In genomic region chr6:78583079-78583478, GRCh38 we compare ENCODE assay signal across 40 cellular contexts.
"Had no signal": no experiment of that assay in that cellular context is flagged by ENCODE, and none has a peak within 500 bp of the region (broad histone marks: within the 10 kb centered on the region; RNA-seq: fewer than 3 reads in every experiment).

No MANE protein-coding gene starts in this region.

- ATAC-seq: activated naive CD4-positive, alpha-beta T cell treated with anti-CD3 and anti-CD28 coated beads, Interleukin-2, amount 50 U/mL, for 72 hours; activated naive CD8-positive, alpha-beta T cell treated with anti-CD3 and anti-CD28 coated beads, Interleukin-2, amount 50 U/mL, for 24 hours; activated T-cell treated with anti-CD3 and anti-CD28 coated beads, Interleukin-2, amount 50 U/mL, for 4 hours; activated T-cell treated with anti-CD3 and anti-CD28 coated beads, Interleukin-2, amount 50 U/mL, for 72 hours; activated T-helper 17 cell treated with anti-CD3 and anti-CD28 coated beads, Interleukin-2, amount 50 U/mL, for 72 hours; body of pancreas had no signal

- H3K9me3 ChIP-seq: adrenal gland, ascending aorta, body of pancreas, breast epithelium had no signal

- H3K9me3 Mint-ChIP-seq: activated naive CD4-positive, alpha-beta T cell treated with anti-CD3 and anti-CD28 coated beads for 36 hours; activated naive CD4-positive, alpha-beta T cell treated with anti-CD3 and anti-CD28 coated beads, Interleukin-2, amount 10 ng/mL, durations not matched to agents 7 days and 5 days; activated naive CD4-positive, alpha-beta T cell treated with anti-CD3 and anti-CD28 coated beads, Interleukin-2, amount 50 U/mL, for 24 hours; activated naive CD8-positive, alpha-beta T cell treated with anti-CD3 and anti-CD28 coated beads for 36 hours; activated naive CD8-positive, alpha-beta T cell treated with anti-CD3 and anti-CD28 coated beads, Interleukin-2, amount 10 ng/mL, durations not matched to agents 7 days and 5 days; activated naive CD8-positive, alpha-beta T cell treated with anti-CD3 and anti-CD28 coated beads, Interleukin-2, amount 50 U/mL, for 24 hours; activated T-cell treated with anti-CD3 and anti-CD28 coated beads, Interleukin-2, amount 50 U/mL, for 24 hours; activated T-cell treated with anti-CD3 and anti-CD28 coated beads, Interleukin-2, amount 50 U/mL, for 4 hours; activated T-helper 1 cell treated with anti-CD3 and anti-CD28 coated beads, Interleukin-12 subunit alpha, Interleukin-12 subunit beta, Interleukin-2, Interleukin-4 antibody, amounts not matched to agents 30 ng/mL and 10 ng/mL and 1 ng/mL, durations not matched to agents 14 hours and 24 hours and 36 hours; activated T-helper 17 cell treated with anti-CD3 and anti-CD28 coated beads, Interleukin-2, amount 50 U/mL, for 72 hours; activated T-helper 2 cell treated with anti-CD3 and anti-CD28 coated beads, Interferon-gamma antibody, Interleukin-2, Interleukin-4, amounts not matched to agents 10 μg/mL and 5 μg/mL and 100 μg/mL, durations not matched to agents 14 hours and 24 hours and 36 hours; brain had no signal

- H3K36me3 Mint-ChIP-seq: activated naive CD4-positive, alpha-beta T cell treated with anti-CD3 and anti-CD28 coated beads, Interleukin-2, amount 10 ng/mL, durations not matched to agents 7 days and 5 days; activated naive CD4-positive, alpha-beta T cell treated with anti-CD3 and anti-CD28 coated beads, Interleukin-2, amount 50 U/mL, for 24 hours; activated naive CD4-positive, alpha-beta T cell treated with anti-CD3 and anti-CD28 coated beads, Interleukin-2, amount 50 U/mL, for 72 hours; activated naive CD8-positive, alpha-beta T cell; activated naive CD8-positive, alpha-beta T cell treated with anti-CD3 and anti-CD28 coated beads for 36 hours; activated naive CD8-positive, alpha-beta T cell treated with anti-CD3 and anti-CD28 coated beads, Interleukin-2, amount 10 ng/mL, durations not matched to agents 7 days and 5 days; brain had no signal

- H3K4me1 Mint-ChIP-seq: activated naive CD4-positive, alpha-beta T cell treated with anti-CD3 and anti-CD28 coated beads, Interleukin-2, amount 10 ng/mL, durations not matched to agents 7 days and 5 days; activated naive CD4-positive, alpha-beta T cell treated with anti-CD3 and anti-CD28 coated beads, Interleukin-2, amount 50 U/mL, for 24 hours; activated naive CD8-positive, alpha-beta T cell treated with anti-CD3 and anti-CD28 coated beads for 36 hours; activated naive CD8-positive, alpha-beta T cell treated with anti-CD3 and anti-CD28 coated beads, Interleukin-2, amount 10 ng/mL, durations not matched to agents 7 days and 5 days; activated naive CD8-positive, alpha-beta T cell treated with anti-CD3 and anti-CD28 coated beads, Interleukin-2, amount 50 U/mL, for 24 hours; activated T-helper 17 cell treated with anti-CD3 and anti-CD28 coated beads, Interleukin-2, amount 50 U/mL, for 72 hours; brain; central memory CD8-positive, alpha-beta T cell had no signal

- H3K27ac Mint-ChIP-seq: activated naive CD4-positive, alpha-beta T cell treated with anti-CD3 and anti-CD28 coated beads for 36 hours; activated naive CD4-positive, alpha-beta T cell treated with anti-CD3 and anti-CD28 coated beads, Interleukin-2, amount 10 ng/mL, durations not matched to agents 7 days and 5 days; activated naive CD4-positive, alpha-beta T cell treated with anti-CD3 and anti-CD28 coated beads, Interleukin-2, amount 50 U/mL, for 24 hours; activated naive CD4-positive, alpha-beta T cell treated with anti-CD3 and anti-CD28 coated beads, Interleukin-2, amount 50 U/mL, for 72 hours; activated naive CD8-positive, alpha-beta T cell; activated naive CD8-positive, alpha-beta T cell treated with anti-CD3 and anti-CD28 coated beads for 36 hours; activated naive CD8-positive, alpha-beta T cell treated with anti-CD3 and anti-CD28 coated beads, Interleukin-2, amount 10 ng/mL, durations not matched to agents 7 days and 5 days; activated naive CD8-positive, alpha-beta T cell treated with anti-CD3 and anti-CD28 coated beads, Interleukin-2, amount 50 U/mL, for 24 hours; activated T-cell treated with anti-CD3 and anti-CD28 coated beads, Interleukin-2, amount 50 U/mL, for 24 hours; activated T-cell treated with anti-CD3 and anti-CD28 coated beads, Interleukin-2, amount 50 U/mL, for 72 hours; activated T-helper 1 cell treated with anti-CD3 and anti-CD28 coated beads, Interleukin-12 subunit alpha, Interleukin-12 subunit beta, Interleukin-2, Interleukin-4 antibody, amounts not matched to agents 30 ng/mL and 10 ng/mL and 1 ng/mL, durations not matched to agents 14 hours and 24 hours and 36 hours; activated T-helper 17 cell treated with anti-CD3 and anti-CD28 coated beads, Interleukin-2, amount 50 U/mL, for 72 hours; activated T-helper 2 cell treated with anti-CD3 and anti-CD28 coated beads, Interferon-gamma antibody, Interleukin-2, Interleukin-4, amounts not matched to agents 10 μg/mL and 5 μg/mL and 100 μg/mL, durations not matched to agents 14 hours and 24 hours and 36 hours; brain had no signal

- H3K4me1 ChIP-seq: adrenal gland, ascending aorta, body of pancreas, breast epithelium had no signal

- H3K27me3 ChIP-seq: adrenal gland, ascending aorta, body of pancreas, brain microvascular endothelial cell, breast epithelium, cardiac muscle cell had no signal

- H3K4me3 ChIP-seq: adrenal gland, ascending aorta, body of pancreas, breast epithelium, cardiac muscle cell had no signal

- H3K27me3 Mint-ChIP-seq: activated naive CD4-positive, alpha-beta T cell treated with anti-CD3 and anti-CD28 coated beads, Interleukin-2, amount 10 ng/mL, durations not matched to agents 7 days and 5 days; activated naive CD4-positive, alpha-beta T cell treated with anti-CD3 and anti-CD28 coated beads, Interleukin-2, amount 50 U/mL, for 24 hours; activated naive CD8-positive, alpha-beta T cell; activated naive CD8-positive, alpha-beta T cell treated with anti-CD3 and anti-CD28 coated beads for 36 hours; activated naive CD8-positive, alpha-beta T cell treated with anti-CD3 and anti-CD28 coated beads, Interleukin-2, amount 10 ng/mL, durations not matched to agents 7 days and 5 days; activated naive CD8-positive, alpha-beta T cell treated with anti-CD3 and anti-CD28 coated beads, Interleukin-2, amount 50 U/mL, for 24 hours; activated T-cell treated with anti-CD3 and anti-CD28 coated beads, Interleukin-2, amount 50 U/mL, for 24 hours; central memory CD8-positive, alpha-beta T cell had no signal

- DNase-seq: activated effector memory CD4-positive, alpha-beta T cell treated with anti-CD3 and anti-CD28 coated beads, Interleukin-2, amount 50 U/mL, for 16 hours; activated effector memory CD4-positive, alpha-beta T cell treated with Interleukin-2 at 50 U/mL for 16 hours; activated gamma-delta T cell; activated gamma-delta T cell treated with Interleukin-2 at 50 U/mL for 16 hours; activated naive CD4-positive, alpha-beta T cell; activated naive CD4-positive, alpha-beta T cell treated with anti-CD3 and anti-CD28 coated beads for 36 hours; activated naive CD4-positive, alpha-beta T cell treated with anti-CD3 and anti-CD28 coated beads, Interleukin-2, amount 10 ng/mL, durations not matched to agents 7 days and 5 days; activated naive CD4-positive, alpha-beta T cell treated with anti-CD3 and anti-CD28 coated beads, Interleukin-2, amount 50 U/mL, for 16 hours; activated naive CD4-positive, alpha-beta T cell treated with Interleukin-2 at 50 U/mL for 16 hours; activated naive CD8-positive, alpha-beta T cell treated with anti-CD3 and anti-CD28 coated beads for 36 hours; activated naive CD8-positive, alpha-beta T cell treated with anti-CD3 and anti-CD28 coated beads, Interleukin-2, amount 10 ng/mL, durations not matched to agents 7 days and 5 days; activated naive CD8-positive, alpha-beta T cell treated with anti-CD3 and anti-CD28 coated beads, Interleukin-2, amount 50 U/mL, for 24 hours; activated T-cell treated with anti-CD3 and anti-CD28 coated beads for 4 hours; activated T-cell treated with anti-CD3 and anti-CD28 coated beads, Interleukin-2, amount 50 U/mL, for 1 hour; activated T-cell treated with anti-CD3 and anti-CD28 coated beads, Interleukin-2, amount 50 U/mL, for 24 hours; activated T-cell treated with anti-CD3 and anti-CD28 coated beads, Interleukin-2, amount 50 U/mL, for 4 hours; activated T-cell treated with anti-CD3 and anti-CD28 coated beads, Interleukin-2, amount 50 U/mL, for 48 hours; activated T-cell treated with anti-CD3 and anti-CD28 coated beads, Interleukin-2, amount 50 U/mL, for 72 hours; adrenal gland; amniotic stem cell; amygdala; anterior cingulate cortex; aorta; body of pancreas; brain microvascular endothelial cell; caudate nucleus; central memory CD4-positive, alpha-beta T cell; cerebellar nuclear complex had no signal

- FAIRE-seq: astrocyte had no signal

- H3K4me3 Mint-ChIP-seq: activated naive CD4-positive, alpha-beta T cell treated with anti-CD3 and anti-CD28 coated beads for 36 hours; activated naive CD4-positive, alpha-beta T cell treated with anti-CD3 and anti-CD28 coated beads, Interleukin-2, amount 10 ng/mL, durations not matched to agents 7 days and 5 days; activated naive CD4-positive, alpha-beta T cell treated with anti-CD3 and anti-CD28 coated beads, Interleukin-2, amount 50 U/mL, for 24 hours; activated naive CD8-positive, alpha-beta T cell; activated naive CD8-positive, alpha-beta T cell treated with anti-CD3 and anti-CD28 coated beads for 36 hours; activated naive CD8-positive, alpha-beta T cell treated with anti-CD3 and anti-CD28 coated beads, Interleukin-2, amount 10 ng/mL, durations not matched to agents 7 days and 5 days; activated naive CD8-positive, alpha-beta T cell treated with anti-CD3 and anti-CD28 coated beads, Interleukin-2, amount 50 U/mL, for 24 hours; activated T-cell treated with anti-CD3 and anti-CD28 coated beads, Interleukin-2, amount 50 U/mL, for 24 hours; activated T-cell treated with anti-CD3 and anti-CD28 coated beads, Interleukin-2, amount 50 U/mL, for 4 hours; activated T-cell treated with anti-CD3 and anti-CD28 coated beads, Interleukin-2, amount 50 U/mL, for 72 hours; activated T-helper 1 cell treated with anti-CD3 and anti-CD28 coated beads, Interleukin-12 subunit alpha, Interleukin-12 subunit beta, Interleukin-2, Interleukin-4 antibody, amounts not matched to agents 30 ng/mL and 10 ng/mL and 1 ng/mL, durations not matched to agents 14 hours and 24 hours and 36 hours; activated T-helper 17 cell treated with anti-CD3 and anti-CD28 coated beads, Interleukin-2, amount 50 U/mL, for 72 hours; brain; central memory CD8-positive, alpha-beta T cell had no signal

- H3K27ac ChIP-seq: adrenal gland, ascending aorta, body of pancreas, brain microvascular endothelial cell, breast epithelium, cardiac muscle cell had no signal

- H3K36me3 ChIP-seq: adrenal gland, ascending aorta, brain microvascular endothelial cell, breast epithelium, cardiac muscle cell had no signal
